In genomic region chr15:101207867-101208288, GRCh38 we compare ENCODE assay signal across 12 cellular contexts. TPM values are rescaled to one million over a fixed set of nuclear protein-coding genes. Genes with fewer than 3 reads are reported as not detected.
DNase-seq lines count a peak whose midpoint lies in the region; ATAC-seq and TF ChIP-seq lines count a peak whose summit lies in the region.
"Had no signal": no experiment of that assay in that cellular context is flagged by ENCODE, and none has a peak within 500 bp of the region (broad histone marks: within the 10 kb centered on the region; RNA-seq: fewer than 3 reads in every experiment).

No MANE protein-coding gene starts in this region.

- H3K9ac ChIP-seq in PC-3 (ENCODE audit: low read length) (no peak overlapping the region), fibroblast of lung (ENCODE audit: insufficient read depth, low read length) (no peak overlapping the region), trophoblast cell (ENCODE audit: low read length) (no peak overlapping the region)
- H3K9ac ChIP-seq: neural progenitor cell had no signal

- H2BK120ac ChIP-seq in trophoblast cell (ENCODE audit: insufficient read depth, low read length, poor library complexity), result no peak overlapping the region

- no peaks in the 10 kb centered on the region for H3K79me1 ChIP-seq in trophoblast cell (ENCODE audit: low read length)

- H4K12ac ChIP-seq in trophoblast cell (ENCODE audit: low read depth, low read length), result no peak overlapping the region

- POLR2A ChIA-PET in PC-3 (lab: Charles Lee; ENCODE audit: unreplicated experiment), result no interaction called here

- H3K9me2 ChIP-seq in PC-3 (replicated peaks; ENCODE audit: low read length), result no peaks in the 10 kb centered on the region

- no peak overlapping the region for H4K91ac ChIP-seq in trophoblast cell (ENCODE audit: low read depth, low read length)

- ATAC-seq in PC-3, result no peak
- ATAC-seq in HG03520 (IDR thresholded peaks at IDR 0.05; ENCODE audit: unreplicated experiment), result no peak
- ATAC-seq: gastrocnemius medialis had no signal

- no CpG with 5 or more reads among the region's 5 CpGs for WGBS in trophoblast cell (ENCODE audit: extremely low coverage, insufficient coverage, insufficient read length)

- peak; percentile 62 for DNase-seq in GM03348 (ENCODE audit: low spot score)
- DNase-seq in PC-3, result peak; percentile 13
- DNase-seq in fibroblast of lung (ENCODE audit: low read depth in 2 of 2), result peak; percentile 73 to 89
- DNase-seq in trophoblast cell, result peak; percentile 24 to 45
- no peak for DNase-seq in effector memory CD4-positive, alpha-beta T cell
- DNase-seq in AG08396 (ENCODE audit: low spot score), result no peak
- DNase-seq in NCI-H1417 (lab: John Stamatoyannopoulos, UW), result no peak
- DNase-seq: activated naive CD8-positive, alpha-beta T cell treated with anti-CD3 and anti-CD28 coated beads, Interleukin-2, amount 10 ng/mL, durations not matched to agents 7 days and 5 days; NCI-H2029 treated with DMSO at 0.1 percent for 48 hours had no signal

- H3K4me3 ChIP-seq in PC-3 (ENCODE audit: low read length) (no peak overlapping the region), fibroblast of lung (replicated peaks in 1 of 4; ENCODE audit: control extremely low read depth in 1 of 4, insufficient read depth in 1 of 4, low read depth in 3 of 4, low read length in 4 of 4) (no peak overlapping the region), trophoblast cell (ENCODE audit: low read depth, low read length) (no peak overlapping the region)
- no peak overlapping the region for H3K4me3 ChIP-seq in effector memory CD4-positive, alpha-beta T cell (ENCODE audit: insufficient read depth, low read depth, low read length, poor library complexity, severe bottlenecking)
- H3K4me3 ChIP-seq: gastrocnemius medialis, neural progenitor cell had no signal

- H3K79me2 ChIP-seq in PC-3 (ENCODE audit: low read length) (peaks cover 98% of the 10 kb centered on the region), fibroblast of lung (ENCODE audit: control insufficient read depth, insufficient read depth, low read length) (peaks cover 93% of the 10 kb centered on the region), trophoblast cell (ENCODE audit: control insufficient read depth, insufficient read depth, low read length, poor library complexity) (peaks cover 3% of the 10 kb centered on the region)

- H3K36me3 ChIP-seq in PC-3 (ENCODE audit: low read depth, low read length) (no peaks in the 10 kb centered on the region), fibroblast of lung (ENCODE audit: control insufficient read depth, insufficient read depth, low read length) (no peaks in the 10 kb centered on the region), trophoblast cell (ENCODE audit: control insufficient read depth in 1 of 2, insufficient read depth in 2 of 2, low read length in 2 of 2) (no peaks in the 10 kb centered on the region)
- H3K36me3 ChIP-seq in effector memory CD4-positive, alpha-beta T cell (ENCODE audit: control insufficient read depth, insufficient read depth, low read length), result no peaks in the 10 kb centered on the region
- H3K36me3 ChIP-seq: gastrocnemius medialis, neural progenitor cell had no signal

- H3K27ac ChIP-seq in PC-3 (ENCODE audit: low read length), result no peak overlapping the region
- peak overlapping the region; percentile 89 for H3K27ac ChIP-seq in fibroblast of lung (ENCODE audit: insufficient read depth, low read length)
- no peak overlapping the region for H3K27ac ChIP-seq in trophoblast cell (ENCODE audit: low read depth, low read length)
- no peak overlapping the region for H3K27ac ChIP-seq in effector memory CD4-positive, alpha-beta T cell (ENCODE audit: insufficient read depth, low read length, poor library complexity, severe bottlenecking)
- H3K27ac ChIP-seq: gastrocnemius medialis, neural progenitor cell had no signal

- H4K8ac ChIP-seq in trophoblast cell (ENCODE audit: low read depth, low read length), result no peak overlapping the region

- TF ChIP-seq CTCF in PC-3 (conservative IDR thresholded peaks at IDR 0.05; ENCODE audit: low read depth, low read length) (no peak), fibroblast of lung (conservative IDR thresholded peaks at IDR 0.05 in 1 of 2, IDR thresholded peaks at IDR 0.05 in 1 of 2; ENCODE audit: low read depth in 1 of 2, low read length in 2 of 2) (no peak)

- H3K9me3 ChIP-seq in PC-3 (ENCODE audit: low read length), result no peaks in the 10 kb centered on the region
- H3K9me3 ChIP-seq in fibroblast of lung (ENCODE audit: control insufficient read depth, insufficient read depth, low read depth, low read length), result no peaks in the 10 kb centered on the region
- no peaks in the 10 kb centered on the region for H3K9me3 ChIP-seq in trophoblast cell (ENCODE audit: insufficient read depth, low read depth, low read length)
- H3K9me3 ChIP-seq in effector memory CD4-positive, alpha-beta T cell (ENCODE audit: control insufficient read depth, low read length), result no peaks in the 10 kb centered on the region
- H3K9me3 ChIP-seq: gastrocnemius medialis had no signal

- H3K4me1 ChIP-seq in PC-3 (ENCODE audit: insufficient read depth, low read length) (no peaks in the 10 kb centered on the region), fibroblast of lung (ENCODE audit: control insufficient read depth, extremely low read depth, insufficient read depth, low read length) (peaks cover 36% of the 10 kb centered on the region), trophoblast cell (ENCODE audit: control insufficient read depth in 1 of 2, insufficient read depth in 2 of 2, low read length in 2 of 2) (peaks cover 0 to 4% of the 10 kb centered on the region in 2 experiments)
- H3K4me1 ChIP-seq in effector memory CD4-positive, alpha-beta T cell (ENCODE audit: control insufficient read depth, insufficient read depth, low read length, poor library complexity, severe bottlenecking), result peaks cover 6% of the 10 kb centered on the region

- CTCF ChIA-PET in PC-3 (lab: Charles Lee), result no interaction called here

- peak overlapping the region; percentile 6 for H3K4ac ChIP-seq in trophoblast cell (ENCODE audit: low read depth, low read length)

- H2AFZ ChIP-seq in PC-3 (ENCODE audit: low read length) (no peak overlapping the region), fibroblast of lung (ENCODE audit: low read length) (no peak overlapping the region), trophoblast cell (ENCODE audit: insufficient read depth, low read length, poor library complexity) (no peak overlapping the region)
- H2AFZ ChIP-seq: neural progenitor cell had no signal

- H2BK5ac ChIP-seq in trophoblast cell (ENCODE audit: low read depth, low read length, poor library complexity), result no peak overlapping the region

- H3K14ac ChIP-seq in trophoblast cell (ENCODE audit: low read length), result no peak overlapping the region

- no peak overlapping the region for H3K18ac ChIP-seq in trophoblast cell (ENCODE audit: low read length)

- 0 out of 2 replicates have a peak, but pooled peaks cover 18% of the 10 kb centered on the region for H4K20me1 ChIP-seq in PC-3 (ENCODE audit: low read length)
- no peaks in the 10 kb centered on the region for H4K20me1 ChIP-seq in fibroblast of lung (ENCODE audit: control insufficient read depth, extremely low read depth, insufficient read depth, low read length)

- H2BK12ac ChIP-seq in trophoblast cell (ENCODE audit: low read length), result no peak overlapping the region

- H3K4me2 ChIP-seq in PC-3 (ENCODE audit: low read length) (no peak overlapping the region), fibroblast of lung (ENCODE audit: extremely low read depth, insufficient read depth, low read length) (peak overlapping the region; percentile 17), trophoblast cell (ENCODE audit: low read length) (no peak overlapping the region)
- H3K4me2 ChIP-seq: neural progenitor cell had no signal

- BruUV-seq in PC-3 (replicated peaks; lab: Mats Ljungman, UMichigan), result no TSS peak

- peak overlapping the region; percentile 33 for H3K23ac ChIP-seq in trophoblast cell (ENCODE audit: low read length)

- intact Hi-C loops in PC-3 (cut with micrococcal nuclease), result no loop called here

- H2AK5ac ChIP-seq in trophoblast cell (ENCODE audit: low read length), result no peak overlapping the region

- no peaks in the 10 kb centered on the region for H3F3A ChIP-seq in PC-3 (ENCODE audit: low read length, unreplicated experiment)

- no peaks in the 10 kb centered on the region for H3K27me3 ChIP-seq in PC-3 (ENCODE audit: low read length)
- H3K27me3 ChIP-seq in fibroblast of lung (ENCODE audit: control insufficient read depth, insufficient read depth, low read length), result no peaks in the 10 kb centered on the region
- H3K27me3 ChIP-seq in trophoblast cell (ENCODE audit: insufficient read depth, low read length), result no peaks in the 10 kb centered on the region
- H3K27me3 ChIP-seq in effector memory CD4-positive, alpha-beta T cell (replicated peaks; ENCODE audit: control insufficient read depth, insufficient read depth, low read length, poor library complexity, severe bottlenecking), result no peaks in the 10 kb centered on the region
- H3K27me3 ChIP-seq: gastrocnemius medialis, neural progenitor cell had no signal

RNA-seq across cellular contexts. Expression of gene CHSY1, which starts 44.0 kb away (rescaled TPM):
- 13.8 and 19.5 TPM in 2 replicates for total RNA-seq in PC-3 (2014; rRNA removed)
- 26.7 and 28.6 TPM in 2 replicates for total RNA-seq in fibroblast of lung
- polyA plus RNA-seq in fibroblast of lung, result 52.1 and 57.0 TPM in 2 replicates
- 33.9 and 40.6 TPM in 2 replicates for polyA plus RNA-seq in fibroblast of lung (2012)
- polyA minus RNA-seq in fibroblast of lung (ENCODE audit: low replicate concordance), result 31.2 and 42.2 TPM in 2 replicates
- 25.5 and 25.8 TPM in 2 replicates for polyA plus RNA-seq in trophoblast cell (2013)

Comparison
In these comparisons a context has a peak if more than half of its experiments do, and no peak if none do; other contexts are left out.
1. DNase-seq: peak in GM03348 (single experiment), PC-3 (single experiment), fibroblast of lung (2 of 2) and trophoblast cell (2 of 2); none in effector memory CD4-positive, alpha-beta T cell (0 of 3), AG08396 (single experiment) and NCI-H1417 (0 of 3).